In genomic region chr16:11306381-11306780, GRCh38 we compare ENCODE assay signal across 1 cellular context.
TF ChIP-seq lines count a peak whose summit lies in the region.

No MANE protein-coding gene starts in this region.

TF ChIP-seq in K562, 482 proteins besides CTCF, POLR2A, EP300 and RAD21:
- no peak for TF ChIP-seq CHD4 (IDR thresholded peaks at IDR 0.05; ENCODE audit: insufficient read depth, insufficient replicate concordance, low read depth, low read length, poor library complexity, severe bottlenecking)
- peak; percentile 51; the same call in 1 of the 2 replicates for TF ChIP-seq ZBTB40 (IDR thresholded peaks at IDR 0.05)
- TF ChIP-seq ZBTB40 (CRISPR knock-in tag; IDR thresholded peaks at IDR 0.05), result no peak
TF ChIP-seq in K562: peak in this region for 1.
